ENCODE assay signal across 10 cellular contexts in genomic region chr4:146207410-146207809, GRCh38. TPM values are rescaled to one million over a fixed set of nuclear protein-coding genes. Genes with fewer than 3 reads are reported as not detected.
"Had no signal": no experiment of that assay in that cellular context is flagged by ENCODE, and none has a peak within 500 bp of the region (broad histone marks: within the 10 kb centered on the region; RNA-seq: fewer than 3 reads in every experiment).

No MANE protein-coding gene starts in this region.

- FAIRE-seq: HepG2, HTR-8/SVneo, K562 had no signal

- H3K27ac ChIP-seq: HL-60 had no signal

- H3K4me3 ChIP-seq: K562 had no signal

- DNase-seq: IMR-90, KBM-7, KG1 had no signal

RNA-seq across cellular contexts. Expression of gene REELD1, which starts 6.9 kb away (rescaled TPM):
- total RNA-seq: HT-29, HT1080, IMR-90, K562 had no signal
- polyA plus RNA-seq: IgD-negative memory B cell, IMR-90, K562 had no signal
